Comparison of ENCODE assay signal across 10 cellular contexts in the genomic region with DNA sequence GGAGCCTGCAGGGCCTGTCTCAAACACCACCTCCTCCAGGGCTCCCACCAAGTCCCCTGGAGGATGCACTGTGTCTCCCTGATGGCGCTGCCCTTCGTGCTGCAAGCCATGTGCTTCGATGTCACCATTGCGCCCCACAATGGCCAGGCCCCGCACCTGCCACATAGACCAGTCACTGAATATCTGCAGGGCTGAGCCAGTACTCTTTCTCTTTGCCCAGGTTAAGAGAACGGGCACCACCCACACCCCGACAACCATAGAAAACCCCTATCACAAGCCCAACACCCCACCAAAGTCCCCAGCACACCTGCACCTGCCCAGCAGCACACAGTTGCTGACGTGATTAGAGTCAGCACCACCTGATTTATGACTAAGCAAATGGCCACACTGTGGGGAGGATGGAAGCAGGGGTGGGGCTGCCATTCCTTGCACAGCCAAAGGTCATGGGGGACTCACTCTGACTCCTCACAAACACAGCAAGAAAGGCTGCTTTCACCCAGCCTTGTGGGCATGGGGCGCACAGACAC.
DNase-seq lines count a peak whose midpoint lies in the region; ATAC-seq and TF ChIP-seq lines count a peak whose summit lies in the region.
"Had no signal": no experiment of that assay in that cellular context is flagged by ENCODE, and none has a peak within 500 bp of the region (broad histone marks: within the 10 kb centered on the region; RNA-seq: fewer than 3 reads in every experiment).

No MANE protein-coding gene starts in this region.

- H3K4me1 ChIP-seq in HEK293 (ENCODE audit: control insufficient read depth, insufficient read depth, low read length), result no peaks in the 10 kb centered on the region

- peak overlapping the region; percentile 52 for H3K27ac Mint-ChIP-seq in activated CD4-positive, alpha-beta T cell treated with anti-CD3 and anti-CD28 coated beads, Interleukin-2, amount 10 ng/mL, durations not matched to agents 7 days and 5 days

- H3K27ac ChIP-seq in HEK293 (ENCODE audit: extremely low read depth, low read depth, low read length), result no peak overlapping the region
- H3K27ac ChIP-seq: thoracic aorta had no signal

- peak; percentile 28 for DNase-seq in ELR (ENCODE audit: low read depth)
- peak; percentile 24 for DNase-seq in activated CD4-positive, alpha-beta T cell treated with anti-CD3 and anti-CD28 coated beads, Interleukin-2, amount 10 ng/mL, durations not matched to agents 7 days and 5 days
- DNase-seq in left colon, result no peak
- no peak for DNase-seq in HK-2 (ENCODE audit: unreplicated experiment)
- no peak for DNase-seq in mucosa of gallbladder (ENCODE audit: low spot score)
- no peak for DNase-seq in mesenteric fat pad (ENCODE audit: low spot score)
- DNase-seq: stimulated activated CD4-positive, alpha-beta T cell treated with anti-CD3 and anti-CD28 coated beads, Interleukin-12 subunit alpha, Interleukin-12 subunit beta, amount 100 ng/mL, for 4 hours had no signal

- no peak for TF ChIP-seq CTCF in HEK293 (tag by site-specific recombination; IDR thresholded peaks at IDR 0.05)

- H3K27me3 Mint-ChIP-seq in activated CD4-positive, alpha-beta T cell treated with anti-CD3 and anti-CD28 coated beads, Interleukin-2, amount 10 ng/mL, durations not matched to agents 7 days and 5 days, result no peaks in the 10 kb centered on the region

- H3K36me3 Mint-ChIP-seq in activated CD4-positive, alpha-beta T cell treated with anti-CD3 and anti-CD28 coated beads, Interleukin-2, amount 10 ng/mL, durations not matched to agents 7 days and 5 days (ENCODE audit: low read depth), result peaks cover 22% of the 10 kb centered on the region

- no peak overlapping the region for H3K4me3 Mint-ChIP-seq in activated CD4-positive, alpha-beta T cell treated with anti-CD3 and anti-CD28 coated beads, Interleukin-2, amount 10 ng/mL, durations not matched to agents 7 days and 5 days

- H3K4me3 ChIP-seq in HEK293 (ENCODE audit: low read depth, low read length), result no peak overlapping the region
- H3K4me3 ChIP-seq: thoracic aorta had no signal

- intact Hi-C loops in left colon (cut with DNase I, micrococcal nuclease), result no loop called here

- CTCF ChIA-PET in HEK293 (lab: Yijun Ruan, JAX), result interaction anchor here (0.7 kb wide), 1 partner anchor 309 kb away, joined by 3 read pairs; no protein-coding TSS in a partner anchor
- CTCF ChIA-PET in activated CD4-positive, alpha-beta T cell treated with anti-CD3 and anti-CD28 coated beads, Interleukin-2, amount 10 ng/mL, durations not matched to agents 7 days and 5 days (lab: Charles Lee), result interaction anchor here (1.3 to 1.6 kb wide), 3 partner anchors 13 to 24 kb away, joined by 3 to 5 read pairs (median 3); no protein-coding TSS in a partner anchor

- POLR2A ChIA-PET in HEK293 (lab: Yijun Ruan, JAX), result no interaction called here
- POLR2A ChIA-PET in activated CD4-positive, alpha-beta T cell treated with anti-CD3 and anti-CD28 coated beads, Interleukin-2, amount 10 ng/mL, durations not matched to agents 7 days and 5 days (lab: Charles Lee), result no interaction called here

- H3K36me3 ChIP-seq in HEK293 (ENCODE audit: control insufficient read depth in 2 of 2, insufficient read depth in 1 of 2, low read length in 2 of 2), result peaks cover 14 to 70% of the 10 kb centered on the region in 2 experiments; a peak in 2 of 3 replicates
- H3K36me3 ChIP-seq: thoracic aorta had no signal

- ATAC-seq in left colon (peak; percentile 52), HG03378 (IDR thresholded peaks at IDR 0.05; ENCODE audit: unreplicated experiment) (no peak)

- peaks cover 9% of the 10 kb centered on the region for H3K4me1 Mint-ChIP-seq in activated CD4-positive, alpha-beta T cell treated with anti-CD3 and anti-CD28 coated beads, Interleukin-2, amount 10 ng/mL, durations not matched to agents 7 days and 5 days

- no peaks in the 10 kb centered on the region for H3K9me3 ChIP-seq in HEK293 (ENCODE audit: control insufficient read depth, insufficient read depth, low read depth, low read length)
- H3K9me3 ChIP-seq: thoracic aorta had no signal

- no peaks in the 10 kb centered on the region for H3K9me3 Mint-ChIP-seq in activated CD4-positive, alpha-beta T cell treated with anti-CD3 and anti-CD28 coated beads, Interleukin-2, amount 10 ng/mL, durations not matched to agents 7 days and 5 days

TF ChIP-seq in HEK293, 187 proteins besides CTCF, POLR2A, EP300 and RAD21:
- TF ChIP-seq, protein P1, sequence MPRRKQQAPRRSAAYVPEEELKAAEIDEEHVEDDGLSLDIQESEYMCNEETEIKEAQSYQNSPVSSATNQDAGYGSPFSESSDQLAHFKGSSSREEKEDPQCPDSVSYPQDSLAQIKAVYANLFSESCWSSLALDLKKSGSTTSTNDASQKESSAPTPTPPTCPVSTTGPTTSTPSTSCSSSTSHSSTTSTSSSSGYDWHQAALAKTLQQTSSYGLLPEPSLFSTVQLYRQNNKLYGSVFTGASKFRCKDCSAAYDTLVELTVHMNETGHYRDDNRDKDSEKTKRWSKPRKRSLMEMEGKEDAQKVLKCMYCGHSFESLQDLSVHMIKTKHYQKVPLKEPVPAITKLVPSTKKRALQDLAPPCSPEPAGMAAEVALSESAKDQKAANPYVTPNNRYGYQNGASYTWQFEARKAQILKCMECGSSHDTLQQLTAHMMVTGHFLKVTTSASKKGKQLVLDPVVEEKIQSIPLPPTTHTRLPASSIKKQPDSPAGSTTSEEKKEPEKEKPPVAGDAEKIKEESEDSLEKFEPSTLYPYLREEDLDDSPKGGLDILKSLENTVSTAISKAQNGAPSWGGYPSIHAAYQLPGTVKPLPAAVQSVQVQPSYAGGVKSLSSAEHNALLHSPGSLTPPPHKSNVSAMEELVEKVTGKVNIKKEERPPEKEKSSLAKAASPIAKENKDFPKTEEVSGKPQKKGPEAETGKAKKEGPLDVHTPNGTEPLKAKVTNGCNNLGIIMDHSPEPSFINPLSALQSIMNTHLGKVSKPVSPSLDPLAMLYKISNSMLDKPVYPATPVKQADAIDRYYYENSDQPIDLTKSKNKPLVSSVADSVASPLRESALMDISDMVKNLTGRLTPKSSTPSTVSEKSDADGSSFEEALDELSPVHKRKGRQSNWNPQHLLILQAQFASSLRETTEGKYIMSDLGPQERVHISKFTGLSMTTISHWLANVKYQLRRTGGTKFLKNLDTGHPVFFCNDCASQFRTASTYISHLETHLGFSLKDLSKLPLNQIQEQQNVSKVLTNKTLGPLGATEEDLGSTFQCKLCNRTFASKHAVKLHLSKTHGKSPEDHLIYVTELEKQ (tag by site-specific recombination; IDR thresholded peaks at IDR 0.05; ENCODE audit: borderline replicate concordance), result no peak
- TF ChIP-seq ZNF341 (tag by site-specific recombination; IDR thresholded peaks at IDR 0.05; ENCODE audit: low read depth), result peak; percentile 34; the same call in 1 of the 2 replicates

Comparison
In these comparisons a context has a peak if more than half of its experiments do, and no peak if none do; other contexts are left out.
1. DNase-seq: peak in ELR (single experiment) and activated CD4-positive, alpha-beta T cell treated with anti-CD3 and anti-CD28 coated beads, Interleukin-2, amount 10 ng/mL, durations not matched to agents 7 days and 5 days (single experiment); none in left colon (0 of 2), HK-2 (single experiment), mucosa of gallbladder (single experiment) and mesenteric fat pad (single experiment).